In genomic region chr5:111626473-111627166, GRCh38 we compare ENCODE assay signal across 1 cellular context.
TF ChIP-seq lines count a peak whose summit lies in the region.

No MANE protein-coding gene starts in this region.

TF ChIP-seq in WTC11, 78 proteins besides CTCF, POLR2A, EP300 and RAD21 (continued from another document):
- TF ChIP-seq PREB (CRISPR knock-in tag; IDR thresholded peaks at IDR 0.05; ENCODE audit: borderline replicate concordance) (no peak), MAX (CRISPR knock-in tag; IDR thresholded peaks at IDR 0.05) (no peak), ZNF121 (CRISPR knock-in tag; IDR thresholded peaks at IDR 0.05) (no peak), NR2C2 (CRISPR knock-in tag; IDR thresholded peaks at IDR 0.05) (no peak)
TF ChIP-seq in WTC11: peak in this region for 0.
